8 cellular contexts compared by ENCODE assay signal in the genomic region with DNA sequence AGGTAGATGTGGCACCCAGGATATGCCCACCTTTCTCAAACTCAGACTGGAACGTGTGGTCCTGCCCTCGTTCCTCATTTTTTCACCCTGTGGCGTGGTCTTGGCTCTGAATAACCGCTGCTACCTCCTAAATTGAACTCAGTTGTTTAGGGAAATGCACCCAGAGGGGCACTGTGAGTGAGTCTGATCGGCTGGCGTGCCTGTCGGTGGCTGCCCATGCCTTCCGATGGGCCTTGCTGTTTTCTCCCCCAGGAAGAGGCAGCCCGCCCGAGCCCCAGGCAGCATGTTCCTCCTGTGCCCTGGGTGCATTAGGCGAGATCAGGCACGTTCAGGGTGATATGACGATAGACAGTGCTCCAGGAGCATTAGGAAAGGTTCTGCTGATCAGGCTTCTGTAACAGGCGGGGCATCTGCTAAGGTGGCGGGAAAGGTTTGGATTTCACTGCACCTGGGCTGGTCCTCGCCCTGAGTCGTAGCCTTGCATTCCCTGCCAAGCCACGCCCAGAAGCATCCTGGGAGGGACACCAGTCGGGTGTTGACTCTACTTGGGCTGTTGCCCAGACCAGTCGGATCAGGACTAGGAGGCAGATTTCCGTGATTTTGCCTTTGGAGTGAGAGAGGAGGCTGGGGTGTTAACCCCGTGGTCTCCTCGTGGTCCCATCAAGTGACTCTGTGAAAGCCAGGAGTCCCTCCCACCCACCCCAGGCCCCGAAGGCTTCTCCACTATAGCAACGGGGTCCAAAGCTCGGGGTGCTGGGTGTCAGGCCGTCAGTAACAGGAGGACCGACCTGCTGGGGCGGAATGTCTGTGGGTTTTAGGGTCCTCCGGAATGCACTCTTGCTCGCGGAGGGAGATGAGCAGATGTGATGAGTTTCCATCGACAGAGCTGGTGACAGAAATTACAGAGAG.
DNase-seq lines count a peak whose midpoint lies in the region; ATAC-seq and TF ChIP-seq lines count a peak whose summit lies in the region.

No MANE protein-coding gene starts in this region.

- no peak overlapping the region for H3K4me2 ChIP-seq in Karpas-422 (ENCODE audit: low read depth, low read length, poor library complexity, severe bottlenecking)

- H3K27ac ChIP-seq in A673 (ENCODE audit: low read depth, low read length, poor library complexity, severe bottlenecking): no peak overlapping the region
- H3K27ac ChIP-seq in coronary artery: no peak overlapping the region
- no peak overlapping the region for H3K27ac ChIP-seq in Karpas-422 (ENCODE audit: low read length)

- H3K27me3 ChIP-seq in A673 (replicated peaks; ENCODE audit: insufficient read depth, low read depth, low read length, poor library complexity) (no peaks in the 10 kb centered on the region), adipocyte (replicated peaks; ENCODE audit: control insufficient read depth, insufficient read depth, low read length) (no peaks in the 10 kb centered on the region), Karpas-422 (ENCODE audit: low read length) (no peaks in the 10 kb centered on the region)

- CTCF ChIA-PET in A673 (lab: Charles Lee): no interaction called here

- intact Hi-C loops in A673 (cut with micrococcal nuclease; ENCODE audit: unreplicated experiment) (no loop called here), left colon (cut with DNase I, micrococcal nuclease) (no loop called here)

- H3K9me2 ChIP-seq in Karpas-422 (replicated peaks; ENCODE audit: insufficient read depth, low read length): no peaks in the 10 kb centered on the region

- no peak for TF ChIP-seq CTCF in A673 (conservative IDR thresholded peaks at IDR 0.05; ENCODE audit: low read depth, low read length)
- no peak for TF ChIP-seq CTCF in coronary artery (IDR thresholded peaks at IDR 0.05)

- H3K36me3 ChIP-seq in A673 (ENCODE audit: insufficient read depth, low read length, poor library complexity, severe bottlenecking) (no peaks in the 10 kb centered on the region), adipocyte (ENCODE audit: control insufficient read depth, insufficient read depth, low read length, severe bottlenecking) (no peaks in the 10 kb centered on the region), Karpas-422 (ENCODE audit: insufficient read depth, low read length) (no peaks in the 10 kb centered on the region)

- H3K4me1 ChIP-seq in A673 (ENCODE audit: insufficient read depth, low read length, poor library complexity, severe bottlenecking) (peaks cover 16% of the 10 kb centered on the region), adipocyte (ENCODE audit: control insufficient read depth, insufficient read depth, low read length) (peaks cover 48% of the 10 kb centered on the region), Karpas-422 (ENCODE audit: low read length) (no peaks in the 10 kb centered on the region)

- in situ Hi-C loops in KBM-7 (cut with MboI; ENCODE audit: low pct_unique_long_range_greater_than_20kb, low sequenced_read_pairs): no loop called here

- H3K4me3 ChIP-seq in A673 (ENCODE audit: low read depth, low read length, poor library complexity, severe bottlenecking) (no peak overlapping the region), adipocyte (ENCODE audit: low read length) (peak overlapping the region; percentile 77), coronary artery (no peak overlapping the region), Karpas-422 (ENCODE audit: low read length) (no peak overlapping the region)

- H4K20me1 ChIP-seq in Karpas-422 (ENCODE audit: insufficient read depth, low read depth, low read length): no peaks in the 10 kb centered on the region

- peak; percentile 95 for ATAC-seq in left colon

- H3K79me2 ChIP-seq in Karpas-422 (ENCODE audit: low read length): no peaks in the 10 kb centered on the region

- H3K9ac ChIP-seq in adipocyte (ENCODE audit: low read length) (peak overlapping the region; percentile 80), Karpas-422 (ENCODE audit: low read length) (no peak overlapping the region)

- no TSS peak for BruUV-seq in A673 (replicated peaks; lab: Mats Ljungman, UMichigan)

- no peaks in the 10 kb centered on the region for H3K9me3 ChIP-seq in A673 (ENCODE audit: low read depth, low read length, poor library complexity, severe bottlenecking)
- H3K9me3 ChIP-seq in adipocyte (ENCODE audit: control insufficient read depth, low read length): no peaks in the 10 kb centered on the region
- no peaks in the 10 kb centered on the region for H3K9me3 ChIP-seq in Karpas-422 (ENCODE audit: low read length)

- POLR2A ChIA-PET in A673 (lab: Charles Lee; ENCODE audit: low non-redundant PET): no interaction called here

- peak; percentile 44 for DNase-seq in A673 (ENCODE audit: low spot score)
- DNase-seq in M059J (ENCODE audit: low read depth): peak; percentile 91
- peak; percentile 33 for DNase-seq in adipocyte (ENCODE audit: low read depth)
- peak; percentile 89 to 94 for DNase-seq in left colon
- DNase-seq in coronary artery (ENCODE audit: low spot score): no peak
- no peak for DNase-seq in Karpas-422
- DNase-seq in activated naive CD4-positive, alpha-beta T cell treated with anti-CD3 and anti-CD28 coated beads, Interleukin-2, amount 50 U/mL, for 16 hours: no peak
- no peak for DNase-seq in KBM-7

- no peak overlapping the region for H2AFZ ChIP-seq in Karpas-422 (ENCODE audit: low read length)

Comparison
In these comparisons a context has a peak if more than half of its experiments do, and no peak if none do; other contexts are left out.
1. DNase-seq: peak in A673 (single experiment), M059J (single experiment), adipocyte (single experiment) and left colon (2 of 2); none in coronary artery (single experiment), Karpas-422 (single experiment), activated naive CD4-positive, alpha-beta T cell treated with anti-CD3 and anti-CD28 coated beads, Interleukin-2, amount 50 U/mL, for 16 hours (single experiment) and KBM-7 (single experiment).